ENCODE assay signal across 1 cellular context in the genomic region with DNA sequence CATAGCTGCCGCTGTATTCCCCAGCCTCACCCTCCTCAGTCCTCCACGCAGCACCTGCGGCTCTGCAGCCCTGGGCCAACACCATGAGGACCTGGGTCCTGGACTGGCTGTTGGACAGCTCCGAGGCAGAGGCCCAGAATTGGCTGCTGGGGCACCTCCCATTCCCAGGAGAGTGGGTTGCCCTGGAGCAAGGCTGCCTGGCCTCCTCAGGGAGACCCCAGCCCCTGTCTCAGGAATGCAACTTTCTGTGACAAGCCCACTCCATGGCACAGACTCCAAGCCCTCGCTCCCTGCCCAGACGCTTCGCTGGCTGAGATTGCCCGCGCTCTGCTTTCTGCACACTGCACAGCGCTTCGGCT.
TF ChIP-seq lines count a peak whose summit lies in the region.

No MANE protein-coding gene starts in this region.

TF ChIP-seq in GM23338, 12 proteins besides CTCF, POLR2A, EP300 and RAD21:
- TF ChIP-seq POLR2AphosphoS5 (IDR thresholded peaks at IDR 0.05; ENCODE audit: low read depth): no peak
- no peak for TF ChIP-seq NANOG (IDR thresholded peaks at IDR 0.05; ENCODE audit: borderline replicate concordance)
- TF ChIP-seq, protein P1, sequence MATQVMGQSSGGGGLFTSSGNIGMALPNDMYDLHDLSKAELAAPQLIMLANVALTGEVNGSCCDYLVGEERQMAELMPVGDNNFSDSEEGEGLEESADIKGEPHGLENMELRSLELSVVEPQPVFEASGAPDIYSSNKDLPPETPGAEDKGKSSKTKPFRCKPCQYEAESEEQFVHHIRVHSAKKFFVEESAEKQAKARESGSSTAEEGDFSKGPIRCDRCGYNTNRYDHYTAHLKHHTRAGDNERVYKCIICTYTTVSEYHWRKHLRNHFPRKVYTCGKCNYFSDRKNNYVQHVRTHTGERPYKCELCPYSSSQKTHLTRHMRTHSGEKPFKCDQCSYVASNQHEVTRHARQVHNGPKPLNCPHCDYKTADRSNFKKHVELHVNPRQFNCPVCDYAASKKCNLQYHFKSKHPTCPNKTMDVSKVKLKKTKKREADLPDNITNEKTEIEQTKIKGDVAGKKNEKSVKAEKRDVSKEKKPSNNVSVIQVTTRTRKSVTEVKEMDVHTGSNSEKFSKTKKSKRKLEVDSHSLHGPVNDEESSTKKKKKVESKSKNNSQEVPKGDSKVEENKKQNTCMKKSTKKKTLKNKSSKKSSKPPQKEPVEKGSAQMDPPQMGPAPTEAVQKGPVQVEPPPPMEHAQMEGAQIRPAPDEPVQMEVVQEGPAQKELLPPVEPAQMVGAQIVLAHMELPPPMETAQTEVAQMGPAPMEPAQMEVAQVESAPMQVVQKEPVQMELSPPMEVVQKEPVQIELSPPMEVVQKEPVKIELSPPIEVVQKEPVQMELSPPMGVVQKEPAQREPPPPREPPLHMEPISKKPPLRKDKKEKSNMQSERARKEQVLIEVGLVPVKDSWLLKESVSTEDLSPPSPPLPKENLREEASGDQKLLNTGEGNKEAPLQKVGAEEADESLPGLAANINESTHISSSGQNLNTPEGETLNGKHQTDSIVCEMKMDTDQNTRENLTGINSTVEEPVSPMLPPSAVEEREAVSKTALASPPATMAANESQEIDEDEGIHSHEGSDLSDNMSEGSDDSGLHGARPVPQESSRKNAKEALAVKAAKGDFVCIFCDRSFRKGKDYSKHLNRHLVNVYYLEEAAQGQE (IDR thresholded peaks at IDR 0.05; ENCODE audit: unreplicated experiment): peak; percentile 52
- no peak for TF ChIP-seq ZNF462 (CRISPR knock-in tag; IDR thresholded peaks at IDR 0.05)
- no peak for TF ChIP-seq STAT1 (IDR thresholded peaks at IDR 0.05; ENCODE audit: unreplicated experiment)
